Comparison of ENCODE assay signal across 20 cellular contexts in genomic region chr3:71148455-71149060, GRCh38.
DNase-seq lines count a peak whose midpoint lies in the region; ATAC-seq and TF ChIP-seq lines count a peak whose summit lies in the region.
"Had no signal": no experiment of that assay in that cellular context is flagged by ENCODE, and none has a peak within 500 bp of the region (broad histone marks: within the 10 kb centered on the region; RNA-seq: fewer than 3 reads in every experiment).

No MANE protein-coding gene starts in this region.

- H3K4me2 ChIP-seq in mesendoderm (ENCODE audit: low read length), result no peak overlapping the region
- H3K4me2 ChIP-seq: BLaER1 treated with 17β-estradiol and CSF1 and Interleukin-3, amounts not matched to agents 10 nM and 100 nM; GM23338; KMS-11 had no signal

- H3K23ac ChIP-seq in mesendoderm (ENCODE audit: low read length), result no peak overlapping the region

- H3K4me3 ChIP-seq in mesendoderm (ENCODE audit: low read length) (no peak overlapping the region), stomach (no peak overlapping the region), upper lobe of right lung (no peak overlapping the region)
- H3K4me3 ChIP-seq: BLaER1 treated with 17β-estradiol and CSF1 and Interleukin-3, amounts not matched to agents 10 nM and 100 nM; GM23338; Peyer's patch had no signal

- H3K56ac ChIP-seq in mesendoderm (ENCODE audit: low read length), result no peak overlapping the region

- no peaks in the 10 kb centered on the region for H3K79me2 ChIP-seq in mesendoderm (ENCODE audit: control insufficient read depth, insufficient read depth, low read length)

- peaks cover 23% of the 10 kb centered on the region for H3K36me3 Mint-ChIP-seq in activated naive CD4-positive, alpha-beta T cell treated with anti-CD3 and anti-CD28 coated beads, Interleukin-2, amount 50 U/mL, for 24 hours
- H3K36me3 Mint-ChIP-seq in activated naive CD4-positive, alpha-beta T cell treated with anti-CD3 and anti-CD28 coated beads, Interleukin-2, amount 50 U/mL, for 72 hours, result no peaks in the 10 kb centered on the region
- peaks cover 58% of the 10 kb centered on the region for H3K36me3 Mint-ChIP-seq in activated naive CD8-positive, alpha-beta T cell treated with anti-CD3 and anti-CD28 coated beads for 36 hours

- TF ChIP-seq EP300 in stomach (IDR thresholded peaks at IDR 0.05), result no peak

- no peak overlapping the region for H3K9ac ChIP-seq in mesendoderm (ENCODE audit: low read length)
- H3K9ac ChIP-seq: BLaER1 treated with 17β-estradiol and CSF1 and Interleukin-3, amounts not matched to agents 10 nM and 100 nM; KMS-11 had no signal

- no peak overlapping the region for H2BK120ac ChIP-seq in mesendoderm (ENCODE audit: low read depth, low read length)

- no peaks in the 10 kb centered on the region for H3K27me3 Mint-ChIP-seq in activated naive CD4-positive, alpha-beta T cell treated with anti-CD3 and anti-CD28 coated beads, Interleukin-2, amount 50 U/mL, for 24 hours
- H3K27me3 Mint-ChIP-seq in activated naive CD8-positive, alpha-beta T cell treated with anti-CD3 and anti-CD28 coated beads for 36 hours, result no peaks in the 10 kb centered on the region

- peaks cover 82% of the 10 kb centered on the region for H3K4me1 Mint-ChIP-seq in activated naive CD4-positive, alpha-beta T cell treated with anti-CD3 and anti-CD28 coated beads, Interleukin-2, amount 50 U/mL, for 24 hours
- peaks cover 58% of the 10 kb centered on the region for H3K4me1 Mint-ChIP-seq in activated naive CD8-positive, alpha-beta T cell treated with anti-CD3 and anti-CD28 coated beads for 36 hours

- H3K36me3 ChIP-seq in mesendoderm (ENCODE audit: control insufficient read depth, insufficient read depth, low read length) (no peaks in the 10 kb centered on the region), stomach (no peaks in the 10 kb centered on the region), upper lobe of right lung (no peaks in the 10 kb centered on the region)
- H3K36me3 ChIP-seq: BLaER1 treated with 17β-estradiol and CSF1 and Interleukin-3, amounts not matched to agents 10 nM and 100 nM; Peyer's patch had no signal

- H3K9me3 ChIP-seq in stomach (no peaks in the 10 kb centered on the region), upper lobe of right lung (no peaks in the 10 kb centered on the region)
- H3K9me3 ChIP-seq: BLaER1 treated with 17β-estradiol and CSF1 and Interleukin-3, amounts not matched to agents 10 nM and 100 nM; Peyer's patch had no signal

- no peaks in the 10 kb centered on the region for H3K79me1 ChIP-seq in mesendoderm (ENCODE audit: low read length)

- DNase-seq in activated naive CD4-positive, alpha-beta T cell treated with anti-CD3 and anti-CD28 coated beads, Interleukin-2, amount 50 U/mL, for 72 hours (ENCODE audit: low spot score in 2 of 2), result no peak
- DNase-seq in activated naive CD8-positive, alpha-beta T cell treated with anti-CD3 and anti-CD28 coated beads for 36 hours, result no peak
- DNase-seq in mesendoderm (no peak), stomach (no peak), RPMI8226 (no peak), upper lobe of right lung (no peak)
- DNase-seq: 8988T, DMS79 treated with DMSO at 0.1 percent for 48 hours, MM.1S, NCI-H1105, NCI-H187, NCI-H446, NCI-H82, Peyer's patch, SHP77 had no signal

- no peak for ATAC-seq in activated naive CD4-positive, alpha-beta T cell treated with anti-CD3 and anti-CD28 coated beads, Interleukin-2, amount 50 U/mL, for 72 hours
- ATAC-seq in GM19023 (IDR thresholded peaks at IDR 0.05; ENCODE audit: unreplicated experiment), result no peak
- no peak for ATAC-seq in upper lobe of right lung
- ATAC-seq: GM23338 had no signal

- peak overlapping the region; percentile 4 for H3K4me3 Mint-ChIP-seq in activated naive CD4-positive, alpha-beta T cell treated with anti-CD3 and anti-CD28 coated beads, Interleukin-2, amount 50 U/mL, for 24 hours
- no peak overlapping the region for H3K4me3 Mint-ChIP-seq in activated naive CD8-positive, alpha-beta T cell treated with anti-CD3 and anti-CD28 coated beads for 36 hours
- H3K4me3 Mint-ChIP-seq: GM23338 had no signal

- TF ChIP-seq CTCF in stomach (IDR thresholded peaks at IDR 0.05) (no peak), upper lobe of right lung (IDR thresholded peaks at IDR 0.05) (no peak)

- no peak overlapping the region for H2BK5ac ChIP-seq in mesendoderm (ENCODE audit: low read length)

- H3K27ac Mint-ChIP-seq in activated naive CD4-positive, alpha-beta T cell treated with anti-CD3 and anti-CD28 coated beads, Interleukin-2, amount 50 U/mL, for 24 hours, result peak overlapping the region; percentile 89
- no peak overlapping the region for H3K27ac Mint-ChIP-seq in activated naive CD4-positive, alpha-beta T cell treated with anti-CD3 and anti-CD28 coated beads, Interleukin-2, amount 50 U/mL, for 72 hours
- H3K27ac Mint-ChIP-seq in activated naive CD8-positive, alpha-beta T cell treated with anti-CD3 and anti-CD28 coated beads for 36 hours, result peak overlapping the region; percentile 18
- H3K27ac Mint-ChIP-seq: GM23338 had no signal

- H3K18ac ChIP-seq in mesendoderm (ENCODE audit: low read length), result no peak overlapping the region

- H3K4ac ChIP-seq in mesendoderm (ENCODE audit: low read depth, low read length), result no peak overlapping the region

- H3K27ac ChIP-seq in mesendoderm (ENCODE audit: low read depth, low read length), result no peak overlapping the region
- H3K27ac ChIP-seq in stomach, result peak overlapping the region in 3 of 5 donors; percentile 17 to 47 (median 30)
- no peak overlapping the region for H3K27ac ChIP-seq in upper lobe of right lung
- H3K27ac ChIP-seq: BLaER1 treated with 17β-estradiol and CSF1 and Interleukin-3, amounts not matched to agents 10 nM and 100 nM; KMS-11; Peyer's patch had no signal

- no peaks in the 10 kb centered on the region for H3K9me3 Mint-ChIP-seq in activated naive CD4-positive, alpha-beta T cell treated with anti-CD3 and anti-CD28 coated beads, Interleukin-2, amount 50 U/mL, for 24 hours
- H3K9me3 Mint-ChIP-seq in activated naive CD4-positive, alpha-beta T cell treated with anti-CD3 and anti-CD28 coated beads, Interleukin-2, amount 50 U/mL, for 72 hours, result no peaks in the 10 kb centered on the region
- peaks cover 1% of the 10 kb centered on the region for H3K9me3 Mint-ChIP-seq in activated naive CD8-positive, alpha-beta T cell treated with anti-CD3 and anti-CD28 coated beads for 36 hours
- H3K9me3 Mint-ChIP-seq: GM23338 had no signal

- intact Hi-C loops in stomach (cut with DNase I; ENCODE audit: low total_unique reads), result no loop called here
- intact Hi-C loops in upper lobe of right lung (cut with DNase I), result no loop called here

- H2AK5ac ChIP-seq in mesendoderm (ENCODE audit: low read length), result peak overlapping the region; percentile 28

- H4K5ac ChIP-seq in mesendoderm (ENCODE audit: low read length), result no peak overlapping the region

- no peak overlapping the region for H2BK15ac ChIP-seq in mesendoderm (replicated peaks; ENCODE audit: low read depth)

- H3K27me3 ChIP-seq in mesendoderm (ENCODE audit: insufficient read depth, low read length, poor library complexity) (no peaks in the 10 kb centered on the region), stomach (no peaks in the 10 kb centered on the region), upper lobe of right lung (no peaks in the 10 kb centered on the region)
- H3K27me3 ChIP-seq: BLaER1 treated with 17β-estradiol and CSF1 and Interleukin-3, amounts not matched to agents 10 nM and 100 nM; Peyer's patch had no signal

- no CpG with 5 or more reads among the region's 1 CpG for WGBS in mesendoderm (ENCODE audit: extremely low coverage, insufficient coverage, low lambda C conversion rate)
- 27 to 50% (median 35%) methylated on average over 1 of the region's 1 CpG for WGBS in stomach, 5 donors

- H4K8ac ChIP-seq in mesendoderm (ENCODE audit: low read depth, low read length), result no peak overlapping the region

- H3K4me1 ChIP-seq in mesendoderm (ENCODE audit: control insufficient read depth, low read depth, low read length), result peaks cover 8% of the 10 kb centered on the region
- H3K4me1 ChIP-seq in stomach, result peaks cover 0 to 36% (median 26%) of the 10 kb centered on the region in 4 donors
- H3K4me1 ChIP-seq in upper lobe of right lung, result no peaks in the 10 kb centered on the region
- H3K4me1 ChIP-seq: BLaER1 treated with 17β-estradiol and CSF1 and Interleukin-3, amounts not matched to agents 10 nM and 100 nM had no signal

- no peak for TF ChIP-seq POLR2A in stomach (IDR thresholded peaks at IDR 0.05)

Comparison
In these comparisons a context has a peak if more than half of its experiments do, and no peak if none do; other contexts are left out.
1. H3K27ac Mint-ChIP-seq: peak in activated naive CD4-positive, alpha-beta T cell treated with anti-CD3 and anti-CD28 coated beads, Interleukin-2, amount 50 U/mL, for 24 hours (single experiment) and activated naive CD8-positive, alpha-beta T cell treated with anti-CD3 and anti-CD28 coated beads for 36 hours (single experiment); none in activated naive CD4-positive, alpha-beta T cell treated with anti-CD3 and anti-CD28 coated beads, Interleukin-2, amount 50 U/mL, for 72 hours (0 of 2).
2. H3K27ac ChIP-seq: peak in stomach (3 of 5); none in mesendoderm (single experiment) and upper lobe of right lung (single experiment).